ENCODE assay signal across 25 cellular contexts in the genomic region with DNA sequence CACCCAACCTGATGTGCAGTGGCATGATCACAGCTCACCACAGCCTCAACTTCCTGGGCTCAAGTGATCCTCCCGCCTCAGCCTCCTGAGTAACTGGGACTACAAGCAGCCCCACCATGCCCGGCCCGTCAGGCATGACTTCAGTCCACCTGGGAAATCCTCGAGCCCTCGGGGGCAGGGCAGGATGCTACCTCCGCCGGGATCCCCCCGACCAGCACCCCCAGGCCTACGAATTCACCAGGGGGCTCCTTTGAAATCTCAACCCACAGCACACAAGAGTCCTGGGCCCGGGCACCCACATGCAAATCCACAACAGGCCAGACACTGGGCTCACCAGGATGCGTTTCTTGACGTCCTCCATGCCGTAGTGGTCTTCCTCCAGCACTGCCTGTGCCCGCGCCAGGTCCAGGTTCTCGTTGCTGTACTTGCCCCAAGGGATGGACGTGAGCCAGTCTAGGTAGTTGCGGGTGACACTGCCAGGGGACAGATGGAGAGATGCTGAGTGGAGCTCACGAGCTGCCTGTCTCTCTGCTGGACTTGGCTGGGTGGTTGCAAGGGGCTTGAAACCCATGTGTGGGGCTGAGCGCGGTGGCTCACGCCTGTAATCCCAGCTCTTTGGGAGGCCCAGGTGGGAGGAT. TPM values are rescaled to one million over a fixed set of nuclear protein-coding genes. Genes with fewer than 3 reads are reported as not detected.
DNase-seq lines count a peak whose midpoint lies in the region; ATAC-seq and TF ChIP-seq lines count a peak whose summit lies in the region.
"Had no signal": no experiment of that assay in that cellular context is flagged by ENCODE, and none has a peak within 500 bp of the region (broad histone marks: within the 10 kb centered on the region; RNA-seq: fewer than 3 reads in every experiment).

No MANE protein-coding gene starts in this region.

- no peak overlapping the region for H3K56ac ChIP-seq in IMR-90 (ENCODE audit: extremely low read depth, insufficient read depth, low read length)

- TF ChIP-seq POLR2A in IMR-90 (IDR thresholded peaks at IDR 0.05; ENCODE audit: low read depth, low read length), result no peak
- TF ChIP-seq POLR2A in sigmoid colon (IDR thresholded peaks at IDR 0.05), result no peak

- H3K18ac ChIP-seq in IMR-90 (ENCODE audit: low read depth, low read length), result no peak overlapping the region

- no peaks in the 10 kb centered on the region for H3K27me3 ChIP-seq in IMR-90 (ENCODE audit: control insufficient read depth, insufficient read depth, low read length)
- H3K27me3 ChIP-seq in sigmoid colon, result no peaks in the 10 kb centered on the region

- H2BK5ac ChIP-seq in IMR-90 (ENCODE audit: low read depth, low read length, poor library complexity, severe bottlenecking), result no peak overlapping the region

- CTCF ChIA-PET in IMR-90 (lab: Yijun Ruan, JAX), result no interaction called here

- WGBS in IMR-90 (ENCODE audit: extremely low coverage in 2 of 2, insufficient read length in 1 of 2), 2 experiments, result 96% methylated on average over 8 of the region's 22 CpGs; no CpG with 5 or more reads in 1 of the 2 experiments
- 96 to 97% methylated on average over 22 of the region's 22 CpGs for WGBS in sigmoid colon, 2 donors

- no peak for TF ChIP-seq EP300 in sigmoid colon (IDR thresholded peaks at IDR 0.05)

- 0 out of 2 replicates have a peak, but pooled peaks cover 2% of the 10 kb centered on the region for H3K9me1 ChIP-seq in IMR-90 (ENCODE audit: insufficient read depth, low read length)

- H4K8ac ChIP-seq in IMR-90 (ENCODE audit: low read depth in 2 of 2, low read length in 2 of 2), result no peak overlapping the region

- dilution Hi-C loops in IMR-90 (cut with HindIII; ENCODE audit: low sequenced_read_pairs, unreplicated experiment), result no loop called here

- H3K4ac ChIP-seq in IMR-90 (ENCODE audit: low read depth, low read length), result no peak overlapping the region

- in situ Hi-C loops in IMR-90 (cut with MboI; ENCODE audit: low sequenced_read_pairs), result no loop called here

- no peaks in the 10 kb centered on the region for H3K4me1 Mint-ChIP-seq in activated CD4-positive, alpha-beta T cell treated with anti-CD3 and anti-CD28 coated beads, Interleukin-2, amount 10 ng/mL, durations not matched to agents 24 days and 14 days
- H3K4me1 Mint-ChIP-seq in natural killer cell treated with Interleukin-12 subunit alpha and Interleukin-12 subunit beta and Interleukin-15 and Interleukin-18, amount 100 ng/mL, for 72 hours (ENCODE audit: low read depth in 2 of 2), result peaks cover 0 to 13% of the 10 kb centered on the region in 2 donors

- TF ChIP-seq RAD21 in IMR-90 (IDR thresholded peaks at IDR 0.05; ENCODE audit: low read length), result no peak

- H3K9me3 Mint-ChIP-seq in activated CD4-positive, alpha-beta T cell treated with anti-CD3 and anti-CD28 coated beads, Interleukin-2, amount 10 ng/mL, durations not matched to agents 24 days and 14 days, result no peaks in the 10 kb centered on the region
- H3K9me3 Mint-ChIP-seq in natural killer cell treated with Interleukin-12 subunit alpha and Interleukin-12 subunit beta and Interleukin-15 and Interleukin-18, amount 100 ng/mL, for 72 hours, result no peaks in the 10 kb centered on the region
- H3K9me3 Mint-ChIP-seq: CD8-positive, alpha-beta T cell had no signal

- H3K9me3 ChIP-seq in IMR-90 (ENCODE audit: control insufficient read depth, insufficient read depth, low read length) (no peaks in the 10 kb centered on the region), sigmoid colon (no peaks in the 10 kb centered on the region)
- H3K9me3 ChIP-seq: SK-N-SH had no signal

- peaks cover 12 to 57% of the 10 kb centered on the region in 2 experiments; a peak in 3 of 4 replicates for H3K79me1 ChIP-seq in IMR-90 (ENCODE audit: low read depth in 1 of 2, low read length in 2 of 2)

- H3K36me3 ChIP-seq in IMR-90 (ENCODE audit: control insufficient read depth, insufficient read depth, low read length), result peaks cover 60% of the 10 kb centered on the region
- H3K36me3 ChIP-seq in sigmoid colon, result peaks cover 32 to 79% (median 45%) of the 10 kb centered on the region in 4 donors

- 0 out of 2 replicates have a peak, but pooled peaks cover 2% of the 10 kb centered on the region for H3K4me1 ChIP-seq in IMR-90 (ENCODE audit: control insufficient read depth, insufficient read depth, low read length)
- H3K4me1 ChIP-seq in sigmoid colon, result no peaks in the 10 kb centered on the region

- no peak overlapping the region for H2AK9ac ChIP-seq in IMR-90 (replicated peaks; ENCODE audit: low read depth, low read length, poor library complexity)

- no peak overlapping the region for H3K9ac ChIP-seq in IMR-90 (ENCODE audit: low read depth, low read length)
- H3K9ac ChIP-seq: GM23248, SK-N-SH had no signal

- H2AFZ ChIP-seq in IMR-90 (replicated peaks; ENCODE audit: low read length, poor library complexity), result peak overlapping the region; percentile 21
- H2AFZ ChIP-seq: GM23248, PC-9 had no signal

- H3K4me3 Mint-ChIP-seq in activated CD4-positive, alpha-beta T cell treated with anti-CD3 and anti-CD28 coated beads, Interleukin-2, amount 10 ng/mL, durations not matched to agents 24 days and 14 days, result no peak overlapping the region
- no peak overlapping the region for H3K4me3 Mint-ChIP-seq in natural killer cell treated with Interleukin-12 subunit alpha and Interleukin-12 subunit beta and Interleukin-15 and Interleukin-18, amount 100 ng/mL, for 72 hours
- H3K4me3 Mint-ChIP-seq: CD8-positive, alpha-beta T cell had no signal

- H3K36me3 Mint-ChIP-seq in activated CD4-positive, alpha-beta T cell treated with anti-CD3 and anti-CD28 coated beads, Interleukin-2, amount 10 ng/mL, durations not matched to agents 24 days and 14 days (ENCODE audit: low read depth), result peaks cover 41% of the 10 kb centered on the region
- no peaks in the 10 kb centered on the region for H3K36me3 Mint-ChIP-seq in natural killer cell treated with Interleukin-12 subunit alpha and Interleukin-12 subunit beta and Interleukin-15 and Interleukin-18, amount 100 ng/mL, for 72 hours

- BruUV-seq in IMR-90 (replicated peaks; lab: Mats Ljungman, UMichigan), result no TSS peak

- peak overlapping the region; percentile 20 for H3K27ac Mint-ChIP-seq in activated CD4-positive, alpha-beta T cell treated with anti-CD3 and anti-CD28 coated beads, Interleukin-2, amount 10 ng/mL, durations not matched to agents 24 days and 14 days
- H3K27ac Mint-ChIP-seq in natural killer cell treated with Interleukin-12 subunit alpha and Interleukin-12 subunit beta and Interleukin-15 and Interleukin-18, amount 100 ng/mL, for 72 hours, result no peak overlapping the region
- H3K27ac Mint-ChIP-seq: CD8-positive, alpha-beta T cell had no signal

- no peak for DNase-seq in activated CD4-positive, alpha-beta T cell treated with anti-CD3 and anti-CD28 coated beads, Interleukin-2, amount 10 ng/mL, durations not matched to agents 24 days and 14 days
- no peak for DNase-seq in activated CD4-positive, alpha-beta T cell treated with anti-CD3 and anti-CD28 coated beads, Interleukin-2, amount 50 U/mL, for 48 hours
- DNase-seq in IMR-90, result no peak
- DNase-seq in cerebellum (ENCODE audit: low spot score), result peak; percentile 53
- peak; percentile 64 for DNase-seq in sigmoid colon
- no peak for DNase-seq in central memory CD4-positive, alpha-beta T cell
- DNase-seq in natural killer cell treated with Interleukin-12 subunit alpha and Interleukin-12 subunit beta and Interleukin-15 and Interleukin-18, amount 100 ng/mL, for 72 hours (ENCODE audit: low spot score), result no peak
- DNase-seq: ACHN, C1 segment of cervical spinal cord, GDM1, GM23248, HCEC 1CT, NCI-H1105, NCI-H146, NCI-H2029, NCI-H226, NCI-H510A treated with DMSO at 0.1 percent for 48 hours, NCI-H748 treated with DMSO at 0.1 percent for 48 hours, PC-9, RPMI8226, SIG-M5, SK-N-SH had no signal

- intact Hi-C loops in activated CD4-positive, alpha-beta T cell treated with anti-CD3 and anti-CD28 coated beads, Interleukin-2, amount 10 ng/mL, durations not matched to agents 24 days and 14 days (cut with micrococcal nuclease), result no loop called here
- intact Hi-C loops in IMR-90 (cut with micrococcal nuclease), result no loop called here
- intact Hi-C loops in sigmoid colon (cut with DNase I), result no loop called here

- no peaks in the 10 kb centered on the region for H3K27me3 Mint-ChIP-seq in activated CD4-positive, alpha-beta T cell treated with anti-CD3 and anti-CD28 coated beads, Interleukin-2, amount 10 ng/mL, durations not matched to agents 24 days and 14 days
- no peaks in the 10 kb centered on the region for H3K27me3 Mint-ChIP-seq in natural killer cell treated with Interleukin-12 subunit alpha and Interleukin-12 subunit beta and Interleukin-15 and Interleukin-18, amount 100 ng/mL, for 72 hours

- H2BK20ac ChIP-seq in IMR-90 (ENCODE audit: low read depth, low read length), result no peak overlapping the region

- H2BK15ac ChIP-seq in IMR-90 (ENCODE audit: low read depth, low read length), result no peak overlapping the region

- H4K91ac ChIP-seq in IMR-90 (ENCODE audit: insufficient read depth, low read depth, low read length), result no peak overlapping the region

- TF ChIP-seq CTCF in IMR-90 (conservative IDR thresholded peaks at IDR 0.05; ENCODE audit: low read depth, low read length) (no peak), sigmoid colon (IDR thresholded peaks at IDR 0.05) (no peak)

- no peak overlapping the region for H2AK5ac ChIP-seq in IMR-90 (ENCODE audit: low read depth, low read length)

- no peak overlapping the region for H3K23ac ChIP-seq in IMR-90 (ENCODE audit: low read depth, low read length)

- no peak overlapping the region for H3K27ac ChIP-seq in IMR-90 (ENCODE audit: insufficient read depth, low read length)
- no peak overlapping the region for H3K27ac ChIP-seq in sigmoid colon
- H3K27ac ChIP-seq: 22Rv1, GM23248, PC-9 had no signal

- no peak overlapping the region for H3K14ac ChIP-seq in IMR-90 (replicated peaks; ENCODE audit: low read depth, low read length)

- ATAC-seq in IMR-90 (ENCODE audit: low read depth) (no peak), GM18517 (IDR thresholded peaks at IDR 0.05; ENCODE audit: unreplicated experiment) (no peak)
- ATAC-seq in natural killer cell treated with Interleukin-12 subunit alpha and Interleukin-12 subunit beta and Interleukin-15 and Interleukin-18, amount 100 ng/mL, for 72 hours, result no peak
- ATAC-seq: CD8-positive, alpha-beta T cell had no signal

- peaks cover 45% of the 10 kb centered on the region for H4K20me1 ChIP-seq in IMR-90 (ENCODE audit: insufficient read depth, low read length)

- no peak overlapping the region for H3K4me3 ChIP-seq in IMR-90 (ENCODE audit: insufficient read depth, low read depth, low read length)
- no peak overlapping the region for H3K4me3 ChIP-seq in sigmoid colon
- H3K4me3 ChIP-seq: GM23248, PC-9 had no signal

- H2BK120ac ChIP-seq in IMR-90 (ENCODE audit: low read depth, low read length), result no peak overlapping the region

- POLR2A ChIA-PET in IMR-90 (lab: Charles Lee; ENCODE audit: unreplicated experiment), result no interaction called here

- H3K4me2 ChIP-seq in IMR-90 (ENCODE audit: low read depth, low read length), result no peak overlapping the region
- H3K4me2 ChIP-seq: PC-9, SK-N-SH had no signal

- H4K5ac ChIP-seq in IMR-90 (ENCODE audit: low read depth, low read length), result no peak overlapping the region

RNA-seq across cellular contexts. Expression of gene RPL36, which starts 10.5 kb away (rescaled TPM):
- total RNA-seq in activated CD4-positive, alpha-beta T cell treated with anti-CD3 and anti-CD28 coated beads, Interleukin-2, amount 10 ng/mL, durations not matched to agents 24 days and 14 days, result 1,117 and 1,132 TPM in 2 replicates
- total RNA-seq in IMR-90 (2012; rRNA removed) (232 and 251 TPM in 2 replicates), cerebellum (159 TPM), sigmoid colon (1,000 to 10,000 TPM in 2 of 4 donors, 100 to 1,000 TPM in 2; 593 to 1,408 (median 902) TPM)
- polyA plus RNA-seq in IMR-90 (2012; rRNA removed) (757 and 1,037 TPM in 2 replicates), sigmoid colon (1,000 to 10,000 TPM; 1,490 to 2,228 (median 1,816) TPM)
- polyA plus RNA-seq in IMR-90 (2012; cell fraction: cytosol; rRNA removed), result 423 and 828 TPM in 2 replicates
- 216 and 218 TPM in 2 replicates for polyA plus RNA-seq in IMR-90 (2012; cell fraction: nucleus; rRNA removed; ENCODE audit: low replicate concordance)
- total RNA-seq in natural killer cell treated with Interleukin-12 subunit alpha and Interleukin-12 subunit beta and Interleukin-15 and Interleukin-18, amount 100 ng/mL, for 72 hours, result 100 to 1,000 TPM; 645 to 764 TPM

RNA-seq across cellular contexts. Expression of gene LONP1, which starts 19.4 kb away (rescaled TPM):
- total RNA-seq in activated CD4-positive, alpha-beta T cell treated with anti-CD3 and anti-CD28 coated beads, Interleukin-2, amount 10 ng/mL, durations not matched to agents 24 days and 14 days, result 220 and 240 TPM in 2 replicates
- total RNA-seq in IMR-90 (2012; rRNA removed), result 64.2 and 70.3 TPM in 2 replicates
- polyA plus RNA-seq in IMR-90 (2012; rRNA removed), result 90.9 and 93.2 TPM in 2 replicates
- 75.7 and 144 TPM in 2 replicates for polyA plus RNA-seq in IMR-90 (2012; cell fraction: cytosol; rRNA removed)
- 158 and 371 TPM in 2 replicates for polyA plus RNA-seq in IMR-90 (2012; cell fraction: nucleus; rRNA removed; ENCODE audit: low replicate concordance)
- 27.9 TPM for total RNA-seq in cerebellum
- 10 to 100 TPM; 30.5 to 48.5 (median 36.6) TPM for total RNA-seq in sigmoid colon
- 10 to 100 TPM; 24.0 to 62.6 (median 29.1) TPM for polyA plus RNA-seq in sigmoid colon
- 100 to 1,000 TPM; 151 to 267 TPM for total RNA-seq in natural killer cell treated with Interleukin-12 subunit alpha and Interleukin-12 subunit beta and Interleukin-15 and Interleukin-18, amount 100 ng/mL, for 72 hours

RNA-seq across cellular contexts. Expression of gene HSD11B1L, which starts 19.7 kb away (rescaled TPM):
- total RNA-seq in activated CD4-positive, alpha-beta T cell treated with anti-CD3 and anti-CD28 coated beads, Interleukin-2, amount 10 ng/mL, durations not matched to agents 24 days and 14 days, result 2.2 and 2.6 TPM in 2 replicates
- total RNA-seq in IMR-90 (2012; rRNA removed), result 1.9 and 2.2 TPM in 2 replicates
- polyA plus RNA-seq in IMR-90 (2012; rRNA removed), result 7.2 and 8.2 TPM in 2 replicates
- polyA plus RNA-seq in IMR-90 (2012; cell fraction: cytosol; rRNA removed), result 9.8 and 14.6 TPM in 2 replicates
- polyA plus RNA-seq in IMR-90 (2012; cell fraction: nucleus; rRNA removed; ENCODE audit: low replicate concordance), result 10.8 and 19.3 TPM in 2 replicates
- 15.0 TPM for total RNA-seq in cerebellum
- total RNA-seq in sigmoid colon, result 10 to 100 TPM; 19.9 to 37.1 (median 23.3) TPM
- 1 to 10 TPM; 4.2 to 8.4 (median 6.3) TPM for polyA plus RNA-seq in sigmoid colon
- total RNA-seq in natural killer cell treated with Interleukin-12 subunit alpha and Interleukin-12 subunit beta and Interleukin-15 and Interleukin-18, amount 100 ng/mL, for 72 hours, result 1 to 10 TPM; 1.8 to 3.6 TPM

RNA-seq across cellular contexts. Expression of gene CATSPERD, which starts 19.9 kb away (rescaled TPM):
- not detected in 2 replicates for total RNA-seq in activated CD4-positive, alpha-beta T cell treated with anti-CD3 and anti-CD28 coated beads, Interleukin-2, amount 10 ng/mL, durations not matched to agents 24 days and 14 days
- total RNA-seq in IMR-90 (2012; rRNA removed) (not detected in 2 replicates), cerebellum (0.27 TPM), sigmoid colon (not detected)
- polyA plus RNA-seq in IMR-90 (2012; rRNA removed) (not detected in 2 replicates), sigmoid colon (not detected)
- polyA plus RNA-seq in IMR-90 (2012; cell fraction: cytosol; rRNA removed), result not detected in 2 replicates
- polyA plus RNA-seq in IMR-90 (2012; cell fraction: nucleus; rRNA removed; ENCODE audit: low replicate concordance), result not detected in 2 replicates
- not detected for total RNA-seq in natural killer cell treated with Interleukin-12 subunit alpha and Interleukin-12 subunit beta and Interleukin-15 and Interleukin-18, amount 100 ng/mL, for 72 hours
- total RNA-seq: CD8-positive, alpha-beta T cell; PC-9 had no signal
- polyA plus RNA-seq: GM23248, SK-N-SH had no signal

RNA-seq across cellular contexts. Expression of gene MICOS13, which starts 20.3 kb away (rescaled TPM):
- 56.2 and 63.4 TPM in 2 replicates for total RNA-seq in activated CD4-positive, alpha-beta T cell treated with anti-CD3 and anti-CD28 coated beads, Interleukin-2, amount 10 ng/mL, durations not matched to agents 24 days and 14 days
- total RNA-seq in IMR-90 (2012; rRNA removed) (14.5 and 15.8 TPM in 2 replicates), cerebellum (12.2 TPM), sigmoid colon (10 to 100 TPM; 39.6 to 87.8 (median 61.7) TPM)
- polyA plus RNA-seq in IMR-90 (2012; rRNA removed) (48.9 and 80.2 TPM in 2 replicates), sigmoid colon (100 to 1,000 TPM; 110 to 160 (median 120) TPM)
- 91.5 and 98.4 TPM in 2 replicates for polyA plus RNA-seq in IMR-90 (2012; cell fraction: cytosol; rRNA removed)
- 22.5 and 47.5 TPM in 2 replicates for polyA plus RNA-seq in IMR-90 (2012; cell fraction: nucleus; rRNA removed; ENCODE audit: low replicate concordance)
- total RNA-seq in natural killer cell treated with Interleukin-12 subunit alpha and Interleukin-12 subunit beta and Interleukin-15 and Interleukin-18, amount 100 ng/mL, for 72 hours, result 10 to 100 TPM; 40.7 to 41.4 TPM

Comparison
In these comparisons a context has a peak if more than half of its experiments do, and no peak if none do; other contexts are left out.
1. DNase-seq: peak in cerebellum (single experiment) and sigmoid colon (single experiment); none in activated CD4-positive, alpha-beta T cell treated with anti-CD3 and anti-CD28 coated beads, Interleukin-2, amount 10 ng/mL, durations not matched to agents 24 days and 14 days (single experiment), activated CD4-positive, alpha-beta T cell treated with anti-CD3 and anti-CD28 coated beads, Interleukin-2, amount 50 U/mL, for 48 hours (0 of 2), IMR-90 (single experiment), central memory CD4-positive, alpha-beta T cell (single experiment) and natural killer cell treated with Interleukin-12 subunit alpha and Interleukin-12 subunit beta and Interleukin-15 and Interleukin-18, amount 100 ng/mL, for 72 hours (single experiment).